Comparison of ENCODE assay signal across 1 cellular context in genomic region chr18:10685484-10685883, GRCh38.
TF ChIP-seq lines count a peak whose summit lies in the region.

No MANE protein-coding gene starts in this region.

TF ChIP-seq in GM12878, 131 proteins besides CTCF, POLR2A, EP300 and RAD21 (continued from another document):
- no peak for TF ChIP-seq FOS (IDR thresholded peaks at IDR 0.05; ENCODE audit: borderline replicate concordance, extremely low read depth, insufficient read length)
- no peak for TF ChIP-seq ZNF274 (IDR thresholded peaks at IDR 0.05; ENCODE audit: insufficient read depth, insufficient read length)
- TF ChIP-seq GATAD2B (conservative IDR thresholded peaks at IDR 0.05; ENCODE audit: low read depth): 0 out of 2 replicates have a peak, but pooled peaks have one; percentile 41
- TF ChIP-seq EED (IDR thresholded peaks at IDR 0.05; ENCODE audit: low read depth): peak; percentile 65; the same call in 1 of the 2 replicates
- TF ChIP-seq SUPT20H (IDR thresholded peaks at IDR 0.05; ENCODE audit: borderline replicate concordance, control insufficient read depth, low read depth, low read length): no peak
- no peak for TF ChIP-seq JUNB (IDR thresholded peaks at IDR 0.05)
- no peak for TF ChIP-seq ZBTB11 (CRISPR knock-in tag; IDR thresholded peaks at IDR 0.05)
- peak; percentile 28; the same call in 1 of the 2 replicates for TF ChIP-seq NFIC (IDR thresholded peaks at IDR 0.05; ENCODE audit: low read depth, low read length)
- no peak for TF ChIP-seq ATF7 (IDR thresholded peaks at IDR 0.05; ENCODE audit: low read depth)
- peak; percentile 36 for TF ChIP-seq PKNOX1 (IDR thresholded peaks at IDR 0.05)
- TF ChIP-seq ASH2L (IDR thresholded peaks at IDR 0.05; ENCODE audit: borderline replicate concordance, low read depth): no peak
- peak; percentile 99 for TF ChIP-seq ZNF687 (IDR thresholded peaks at IDR 0.05)
- TF ChIP-seq PAX5 (IDR thresholded peaks at IDR 0.05; ENCODE audit: borderline replicate concordance, low read depth, low read length): peak; percentile 98
- no peak for TF ChIP-seq SMAD5 (IDR thresholded peaks at IDR 0.05; ENCODE audit: low read depth)
- TF ChIP-seq TCF12 (IDR thresholded peaks at IDR 0.05; ENCODE audit: low read depth, low read length): peak; percentile 95
- TF ChIP-seq BMI1 (IDR thresholded peaks at IDR 0.05; ENCODE audit: borderline replicate concordance): no peak
- TF ChIP-seq RCOR1 (conservative IDR thresholded peaks at IDR 0.05; ENCODE audit: low read depth, low read length): no peak
- peak; percentile 29; the same call in 1 of the 2 replicates for TF ChIP-seq BCL11A (IDR thresholded peaks at IDR 0.05; ENCODE audit: low read depth, low read length)
- peak; percentile 45 for TF ChIP-seq RUNX3 (IDR thresholded peaks at IDR 0.05; ENCODE audit: low read length)
- peak; percentile 56; the same call in 1 of the 2 replicates for TF ChIP-seq POLR2AphosphoS5 (IDR thresholded peaks at IDR 0.05; ENCODE audit: low read length)
- TF ChIP-seq CBX5 (IDR thresholded peaks at IDR 0.05; ENCODE audit: low read depth): 0 out of 2 replicates have a peak, but pooled peaks have one; percentile 6
- no peak for TF ChIP-seq ZNF217 (IDR thresholded peaks at IDR 0.05)
- peak; percentile 35 to 56; a peak in 3 of 4 replicates for TF ChIP-seq IKZF2 (IDR thresholded peaks at IDR 0.05)
- no peak for TF ChIP-seq LARP7 (IDR thresholded peaks at IDR 0.05)
- 0 out of 2 replicates have a peak, but pooled peaks have one; percentile 24 for TF ChIP-seq TAF1 (IDR thresholded peaks at IDR 0.05; ENCODE audit: borderline replicate concordance, low read depth, low read length)
- no peak for TF ChIP-seq IRF5 (IDR thresholded peaks at IDR 0.05; ENCODE audit: borderline replicate concordance)
- peak; percentile 93 for TF ChIP-seq RELA (IDR thresholded peaks at IDR 0.05; ENCODE audit: borderline replicate concordance, partially characterized antibody)
- TF ChIP-seq CBFB (IDR thresholded peaks at IDR 0.05; ENCODE audit: low read depth): no peak
- peak; percentile 43; the same call in 1 of the 2 replicates for TF ChIP-seq MTA2 (IDR thresholded peaks at IDR 0.05; ENCODE audit: low read depth)
- TF ChIP-seq ETV6 (conservative IDR thresholded peaks at IDR 0.05 in 1 of 2, IDR thresholded peaks at IDR 0.05 in 1 of 2; ENCODE audit: borderline replicate concordance in 1 of 2, low read depth in 1 of 2): no peak
- peak; percentile 57 for TF ChIP-seq IKZF1 (conservative IDR thresholded peaks at IDR 0.05)
- TF ChIP-seq MAX (IDR thresholded peaks at IDR 0.05; ENCODE audit: low read depth, low read length): peak; percentile 76; the same call in 1 of the 2 replicates
- TF ChIP-seq TCF3 (IDR thresholded peaks at IDR 0.05; ENCODE audit: borderline replicate concordance, insufficient read depth, low read depth, low read length): peak; percentile 82; the same call in 1 of the 2 replicates
- TF ChIP-seq HDAC2 (IDR thresholded peaks at IDR 0.05): no peak
- TF ChIP-seq PBX3 (IDR thresholded peaks at IDR 0.05; ENCODE audit: insufficient replicate concordance, low read depth, low read length): peak; percentile 45
- TF ChIP-seq EZH2 (IDR thresholded peaks at IDR 0.05; ENCODE audit: borderline replicate concordance, control insufficient read depth, low read depth, low read length): no peak
